ENCODE assay signal across 8 cellular contexts in genomic region chr17:5419356-5419958, GRCh38. TPM values are rescaled to one million over a fixed set of nuclear protein-coding genes. Genes with fewer than 3 reads are reported as not detected.
DNase-seq lines count a peak whose midpoint lies in the region; ATAC-seq and TF ChIP-seq lines count a peak whose summit lies in the region.

Gene NUP88 (minus strand): TSS chr17:5419662. CDS start chr17:5419650, 12 bp downstream.

- ATAC-seq in HG02588 (IDR thresholded peaks at IDR 0.05; ENCODE audit: unreplicated experiment), result peak; percentile 82
- ATAC-seq in SK-N-SH treated with all-trans-retinoic acid at 6 μM for 48 hours, result peak; percentile 96

- H3K27ac ChIP-seq in temporal lobe (ENCODE audit: low read depth, low read length), result peak within 1 kb of the TSS; percentile 76

- H3K27me3 ChIP-seq in GM06990 (replicated peaks; ENCODE audit: control insufficient read depth, insufficient read depth, low read length), result no peaks in the 10 kb centered on the region

- TF ChIP-seq CTCF in GM06990 (IDR thresholded peaks at IDR 0.05; ENCODE audit: insufficient read depth, low read length, poor library complexity, severe bottlenecking), result no peak

- peak within 1 kb of the TSS; percentile 83 for H3K4me3 ChIP-seq in GM06990 (replicated peaks; ENCODE audit: low read depth, low read length)

- H3K36me3 ChIP-seq in GM06990 (ENCODE audit: control insufficient read depth, insufficient read depth, low read length), result peaks cover 10% of the 10 kb centered on the region

- H3K36me3 Mint-ChIP-seq in activated naive CD4-positive, alpha-beta T cell treated with anti-CD3 and anti-CD28 coated beads, Interleukin-2, amount 50 U/mL, for 24 hours, result peaks cover 5% of the 10 kb centered on the region

- peak within 1 kb of the TSS; percentile 99 for H3K27ac Mint-ChIP-seq in activated naive CD4-positive, alpha-beta T cell treated with anti-CD3 and anti-CD28 coated beads, Interleukin-2, amount 50 U/mL, for 24 hours

- H3K4me1 Mint-ChIP-seq in activated naive CD4-positive, alpha-beta T cell treated with anti-CD3 and anti-CD28 coated beads, Interleukin-2, amount 50 U/mL, for 24 hours, result peaks cover 46% of the 10 kb centered on the region

- peak within 1 kb of the TSS; percentile 96 for H3K4me3 Mint-ChIP-seq in activated naive CD4-positive, alpha-beta T cell treated with anti-CD3 and anti-CD28 coated beads, Interleukin-2, amount 50 U/mL, for 24 hours

- no peaks in the 10 kb centered on the region for H3K27me3 Mint-ChIP-seq in activated naive CD4-positive, alpha-beta T cell treated with anti-CD3 and anti-CD28 coated beads, Interleukin-2, amount 50 U/mL, for 24 hours

- no peaks in the 10 kb centered on the region for H3K9me3 Mint-ChIP-seq in activated naive CD4-positive, alpha-beta T cell treated with anti-CD3 and anti-CD28 coated beads, Interleukin-2, amount 50 U/mL, for 24 hours

- peak; percentile 97 for DNase-seq in GM06990 (ENCODE audit: extremely low read depth, insufficient read length)
- peak; percentile 94 for DNase-seq in NCI-H1092 (lab: John Stamatoyannopoulos, UW)
- peak; percentile 98 for DNase-seq in globus pallidus (ENCODE audit: low spot score)
- peak; percentile 97 for DNase-seq in occipital lobe (lab: John Stamatoyannopoulos, UW)

TF ChIP-seq in SK-N-SH treated with all-trans-retinoic acid at 6 μM for 48 hours, 23 proteins besides CTCF, POLR2A, EP300 and RAD21:
- TF ChIP-seq ESRRG (CRISPR knock-in tag; IDR thresholded peaks at IDR 0.05), result no peak

RNA-seq across cellular contexts. Expression of gene NUP88, which starts in this region (rescaled TPM):
- total RNA-seq in occipital lobe, result 73.5 TPM
- total RNA-seq in temporal lobe, result 68.4 TPM

Comparison
In these comparisons a context has a peak if more than half of its experiments do, and no peak if none do; other contexts are left out.
1. Peak in every context shown above with its lines: DNase-seq, ATAC-seq, H3K4me3 ChIP-seq and H3K27ac ChIP-seq.